Comparison of ENCODE assay signal across 16 cellular contexts in genomic region chr2:164044637-164045036, GRCh38.
"Had no signal": no experiment of that assay in that cellular context is flagged by ENCODE, and none has a peak within 500 bp of the region (broad histone marks: within the 10 kb centered on the region; RNA-seq: fewer than 3 reads in every experiment).

No MANE protein-coding gene starts in this region.

- ATAC-seq: activated CD4-positive, CD25-positive, alpha-beta regulatory T cell treated with anti-CD3 and anti-CD28 coated beads, Interleukin-2, amount 50 U/mL, for 24 hours; activated CD8-positive, alpha-beta memory T cell treated with anti-CD3 and anti-CD28 coated beads, Interleukin-2, amount 10 ng/mL, durations not matched to agents 7 days and 5 days; activated T-cell treated with anti-CD3 and anti-CD28 coated beads, Interleukin-2, amount 50 U/mL, for 4 hours; natural killer cell had no signal

- H3K4me1 ChIP-seq: colonic mucosa, psoas muscle, upper lobe of left lung had no signal

- H3K27me3 Mint-ChIP-seq: activated CD8-positive, alpha-beta memory T cell treated with anti-CD3 and anti-CD28 coated beads, Interleukin-2, amount 10 ng/mL, durations not matched to agents 7 days and 5 days; activated naive CD8-positive, alpha-beta T cell treated with anti-CD3 and anti-CD28 coated beads for 36 hours had no signal

- H3K4me3 ChIP-seq: cardiac muscle cell, colonic mucosa, psoas muscle, upper lobe of left lung had no signal

- H3K4me3 Mint-ChIP-seq: activated CD8-positive, alpha-beta memory T cell treated with anti-CD3 and anti-CD28 coated beads, Interleukin-2, amount 10 ng/mL, durations not matched to agents 7 days and 5 days; activated naive CD8-positive, alpha-beta T cell treated with anti-CD3 and anti-CD28 coated beads for 36 hours; activated T-cell treated with anti-CD3 and anti-CD28 coated beads, Interleukin-2, amount 50 U/mL, for 4 hours; natural killer cell; T-helper 2 cell treated with Interferon-gamma antibody and Interleukin-4, amounts not matched to agents 5 μg/mL and 100 μg/mL, for 36 hours had no signal

- H3K27ac Mint-ChIP-seq: activated CD8-positive, alpha-beta memory T cell treated with anti-CD3 and anti-CD28 coated beads, Interleukin-2, amount 10 ng/mL, durations not matched to agents 7 days and 5 days; activated naive CD8-positive, alpha-beta T cell treated with anti-CD3 and anti-CD28 coated beads for 36 hours; natural killer cell; T-helper 2 cell treated with Interferon-gamma antibody and Interleukin-4, amounts not matched to agents 5 μg/mL and 100 μg/mL, for 36 hours had no signal

- H3K4me1 Mint-ChIP-seq: activated CD8-positive, alpha-beta memory T cell treated with anti-CD3 and anti-CD28 coated beads, Interleukin-2, amount 10 ng/mL, durations not matched to agents 7 days and 5 days; activated naive CD8-positive, alpha-beta T cell treated with anti-CD3 and anti-CD28 coated beads for 36 hours; natural killer cell had no signal

- H3K36me3 Mint-ChIP-seq: activated CD8-positive, alpha-beta memory T cell treated with anti-CD3 and anti-CD28 coated beads, Interleukin-2, amount 10 ng/mL, durations not matched to agents 7 days and 5 days; activated naive CD8-positive, alpha-beta T cell treated with anti-CD3 and anti-CD28 coated beads for 36 hours; natural killer cell had no signal

- H3K27me3 ChIP-seq: cardiac muscle cell, colonic mucosa, upper lobe of left lung had no signal

- H3K9me3 ChIP-seq: colonic mucosa, psoas muscle had no signal

- DNase-seq: activated CD8-positive, alpha-beta memory T cell treated with anti-CD3 and anti-CD28 coated beads, Interleukin-2, amount 10 ng/mL, durations not matched to agents 7 days and 5 days; activated gamma-delta T cell treated with Interleukin-2 at 50 U/mL for 16 hours; activated naive CD8-positive, alpha-beta T cell treated with anti-CD3 and anti-CD28 coated beads for 36 hours; activated T-cell treated with anti-CD3 and anti-CD28 coated beads, Interleukin-2, amount 50 U/mL, for 4 hours; colonic mucosa; effector CD4-positive, alpha-beta T cell; natural killer cell; occipital lobe; psoas muscle; stimulated activated CD4-positive, alpha-beta T cell treated with anti-CD3 and anti-CD28 coated beads, Interleukin-2, amount 100 ng/mL, for 48 hours; stimulated activated naive CD4-positive, alpha-beta T cell treated with Interleukin-2 at 50 U/mL for 16 hours; SW 1271; upper lobe of left lung had no signal

- H3K27ac ChIP-seq: cardiac muscle cell, colonic mucosa, psoas muscle, upper lobe of left lung had no signal

- H3K9me3 Mint-ChIP-seq: T-helper 2 cell treated with Interferon-gamma antibody and Interleukin-4, amounts not matched to agents 5 μg/mL and 100 μg/mL, for 36 hours had no signal

- H3K36me3 ChIP-seq: cardiac muscle cell, colonic mucosa, upper lobe of left lung had no signal
